Comparison of ENCODE assay signal across 10 cellular contexts in the genomic region with DNA sequence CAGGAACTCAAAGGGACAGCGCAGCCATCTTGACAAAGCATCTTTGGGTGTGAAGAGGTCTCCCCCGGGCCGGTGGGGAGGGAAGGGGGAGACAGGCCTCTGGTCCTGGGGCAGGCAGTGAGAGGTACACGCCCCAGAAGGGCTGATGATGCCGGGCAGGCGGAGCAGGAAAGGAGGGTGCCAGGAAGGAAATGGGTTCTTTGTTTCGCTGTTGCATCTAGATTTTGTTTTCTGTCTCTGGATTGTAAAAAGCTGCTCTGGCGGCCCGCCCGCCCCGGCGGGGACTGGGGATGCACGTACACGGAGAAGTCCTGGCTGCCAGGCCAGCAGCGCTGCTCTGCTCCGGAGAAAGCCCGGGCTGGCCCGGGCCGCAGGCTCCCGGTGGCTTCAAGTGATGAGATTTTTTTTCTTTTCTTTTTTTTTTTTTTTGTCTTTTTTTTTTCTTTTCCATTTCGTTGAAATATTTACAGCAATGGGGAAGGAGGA. TPM values are rescaled to one million over a fixed set of nuclear protein-coding genes. Genes with fewer than 3 reads are reported as not detected.
DNase-seq lines count a peak whose midpoint lies in the region; ATAC-seq and TF ChIP-seq lines count a peak whose summit lies in the region.
"Had no signal": no experiment of that assay in that cellular context is flagged by ENCODE, and none has a peak within 500 bp of the region (broad histone marks: within the 10 kb centered on the region; RNA-seq: fewer than 3 reads in every experiment).

No MANE protein-coding gene starts in this region.

- no peaks in the 10 kb centered on the region for H4K20me1 ChIP-seq in mammary epithelial cell (ENCODE audit: insufficient read depth, low read length)

- H3K9me3 ChIP-seq in mammary epithelial cell (replicated peaks; ENCODE audit: insufficient read depth, low read length) (no peaks in the 10 kb centered on the region), left lung (no peaks in the 10 kb centered on the region)

- ATAC-seq in left lung, result peak; percentile 46

- H3K27ac Mint-ChIP-seq in T-helper 2 cell treated with Interferon-gamma antibody and Interleukin-4, amounts not matched to agents 5 μg/mL and 100 μg/mL, for 36 hours, result peak overlapping the region; percentile 99

- H3K36me3 Mint-ChIP-seq in T-helper 2 cell treated with Interferon-gamma antibody and Interleukin-4, amounts not matched to agents 5 μg/mL and 100 μg/mL, for 36 hours (ENCODE audit: low read depth), result peaks cover 4% of the 10 kb centered on the region

- WGBS in mammary epithelial cell (ENCODE audit: low coverage, missing lambda C conversion rate), result 38% methylated on average over 20 of the region's 21 CpGs

- intact Hi-C loops in mammary epithelial cell (cut with micrococcal nuclease) (loop anchor here (5.0 kb wide), 1 partner anchor 538 kb away; no protein-coding TSS in a partner anchor), left lung (cut with DNase I) (loop anchor here in 1 of 2 donors (5.0 kb wide), 1 partner anchor 198 kb away; no protein-coding TSS in a partner anchor)

- TSS peak; percentile 8 for BruUV-seq in mammary epithelial cell (replicated peaks; lab: Mats Ljungman, UMichigan)

- no peaks in the 10 kb centered on the region for H3K9me3 Mint-ChIP-seq in T-helper 2 cell treated with Interferon-gamma antibody and Interleukin-4, amounts not matched to agents 5 μg/mL and 100 μg/mL, for 36 hours

- no peak overlapping the region for H3K4me2 ChIP-seq in mammary epithelial cell (ENCODE audit: insufficient read depth, low read depth, low read length)

- H3K4me3 ChIP-seq in ACC112 (ENCODE audit: low read depth, low read length) (peak overlapping the region; percentile 58), mammary epithelial cell (replicated peaks in 1 of 3; ENCODE audit: insufficient read depth in 1 of 3, low read depth in 2 of 3, low read length in 3 of 3) (no peak overlapping the region), left lung (peak overlapping the region in 1 of 2 donors; percentile 13)
- H3K4me3 ChIP-seq: SJSA1 had no signal

- H3K27me3 ChIP-seq in ACC112 (ENCODE audit: insufficient read depth, low read length) (no peaks in the 10 kb centered on the region), mammary epithelial cell (ENCODE audit: insufficient read depth, low read length) (no peaks in the 10 kb centered on the region), left lung (no peaks in the 10 kb centered on the region)
- H3K27me3 ChIP-seq: SJSA1 had no signal

- H3K4me1 ChIP-seq in ACC112 (ENCODE audit: control insufficient read depth, insufficient read depth, low read length, unreplicated experiment) (peaks cover 15% of the 10 kb centered on the region), mammary epithelial cell (ENCODE audit: insufficient read depth, low read length) (peaks cover 7% of the 10 kb centered on the region), left lung (peaks cover 18 to 52% of the 10 kb centered on the region in 2 donors)
- H3K4me1 ChIP-seq: SJSA1 had no signal

- H2AFZ ChIP-seq in ACC112 (ENCODE audit: low read length, unreplicated experiment), result peak overlapping the region; percentile 23
- H2AFZ ChIP-seq in mammary epithelial cell (ENCODE audit: low read depth, low read length), result no peak overlapping the region

- H3K36me3 ChIP-seq in ACC112 (ENCODE audit: insufficient read depth, low read length), result no peaks in the 10 kb centered on the region
- H3K36me3 ChIP-seq in mammary epithelial cell (ENCODE audit: insufficient read depth, low read length), result no peaks in the 10 kb centered on the region
- H3K36me3 ChIP-seq in left lung, result peaks cover 0 to 21% of the 10 kb centered on the region in 2 donors

- CTCF ChIA-PET in mammary epithelial cell (lab: Charles Lee; ENCODE audit: low non-redundant PET), result no interaction called here

- DNase-seq in T-helper 2 cell treated with Interferon-gamma antibody and Interleukin-4, amounts not matched to agents 5 μg/mL and 100 μg/mL, for 36 hours (ENCODE audit: low spot score), result peak; percentile 30
- DNase-seq in mammary epithelial cell, result no peak
- peak; percentile 51 to 89 for DNase-seq in left lung
- DNase-seq in stimulated activated naive CD4-positive, alpha-beta T cell (lab: John Stamatoyannopoulos, UW), result peak; percentile 41 to 80 (median 66)
- DNase-seq in NCI-H1436 (lab: John Stamatoyannopoulos, UW), result no peak
- DNase-seq in EL, result no peak
- no peak for DNase-seq in DMS53 (lab: John Stamatoyannopoulos, UW)

- H3K4me3 Mint-ChIP-seq in T-helper 2 cell treated with Interferon-gamma antibody and Interleukin-4, amounts not matched to agents 5 μg/mL and 100 μg/mL, for 36 hours, result peak overlapping the region; percentile 91

- dilution Hi-C loops in mammary epithelial cell (cut with HindIII; ENCODE audit: low sequenced_read_pairs), result no loop called here

- H3K27ac ChIP-seq in ACC112 (ENCODE audit: low read depth, low read length), result no peak overlapping the region
- H3K27ac ChIP-seq in mammary epithelial cell (ENCODE audit: insufficient read depth, low read depth, low read length), result no peak overlapping the region
- H3K27ac ChIP-seq in left lung, result peak overlapping the region; percentile 76 to 80
- H3K27ac ChIP-seq: C4-2B, SJSA1 had no signal

- H3K79me2 ChIP-seq in ACC112 (ENCODE audit: control insufficient read depth, insufficient read depth, low read length, unreplicated experiment), result no peaks in the 10 kb centered on the region
- no peaks in the 10 kb centered on the region for H3K79me2 ChIP-seq in mammary epithelial cell (ENCODE audit: insufficient read depth, low read length)

- H3K9ac ChIP-seq in mammary epithelial cell (ENCODE audit: insufficient read depth, low read length), result no peak overlapping the region

- no peaks in the 10 kb centered on the region for H3K27me3 Mint-ChIP-seq in T-helper 2 cell treated with Interferon-gamma antibody and Interleukin-4, amounts not matched to agents 5 μg/mL and 100 μg/mL, for 36 hours (ENCODE audit: low read depth)

- no peak for TF ChIP-seq CTCF in mammary epithelial cell (conservative IDR thresholded peaks at IDR 0.05 in 1 of 2, IDR thresholded peaks at IDR 0.05 in 1 of 2; ENCODE audit: extremely low read depth in 1 of 2, insufficient read depth in 1 of 2, low read depth in 1 of 2, low read length in 2 of 2)
- no peak for TF ChIP-seq CTCF in left lung (IDR thresholded peaks at IDR 0.05)

- in situ Hi-C loops in mammary epithelial cell (cut with MboI; ENCODE audit: low sequenced_read_pairs in 2 of 2), result no loop called here

- peaks cover 27% of the 10 kb centered on the region for H3K4me1 Mint-ChIP-seq in T-helper 2 cell treated with Interferon-gamma antibody and Interleukin-4, amounts not matched to agents 5 μg/mL and 100 μg/mL, for 36 hours (ENCODE audit: low read depth)

RNA-seq across cellular contexts. Expression of gene ASF1B, which starts 13.2 kb away (rescaled TPM):
- total RNA-seq in mammary epithelial cell, result 10 to 100 TPM in 1 of 2 donors, 1 to 10 TPM in 1; 2.5 to 23.4 TPM
- 43.5 TPM for polyA plus RNA-seq in mammary epithelial cell
- polyA minus RNA-seq in mammary epithelial cell, result 70.1 TPM
- 10 to 100 TPM; 10.5 to 11.4 TPM for total RNA-seq in left lung

RNA-seq across cellular contexts. Expression of gene PRKACA, which starts 32.0 kb away (rescaled TPM):
- total RNA-seq in mammary epithelial cell, result 10 to 100 TPM; 44.0 to 82.1 TPM
- 78.8 TPM for polyA plus RNA-seq in mammary epithelial cell
- 65.9 TPM for polyA minus RNA-seq in mammary epithelial cell
- total RNA-seq in left lung, result 100 to 1,000 TPM in 1 of 2 donors, 10 to 100 TPM in 1; 81.5 to 118 TPM

RNA-seq across cellular contexts. Expression of gene ADGRL1, which starts 56.4 kb away (rescaled TPM):
- 10 to 100 TPM in 1 of 2 donors, 1 to 10 TPM in 1; 9.0 to 14.9 TPM for total RNA-seq in mammary epithelial cell
- polyA plus RNA-seq in mammary epithelial cell, result 5.7 TPM
- 35.6 TPM for polyA minus RNA-seq in mammary epithelial cell
- total RNA-seq in left lung, result 10 to 100 TPM; 26.4 to 26.7 TPM

RNA-seq across cellular contexts. Expression of gene SAMD1, which starts 59.0 kb away (rescaled TPM):
- total RNA-seq in mammary epithelial cell (10 to 100 TPM; 15.8 to 25.7 TPM), left lung (10 to 100 TPM; 40.4 to 56.9 TPM)
- polyA plus RNA-seq in mammary epithelial cell, result 18.6 TPM
- polyA minus RNA-seq in mammary epithelial cell, result 18.8 TPM

Comparison
In these comparisons a context has a peak if more than half of its experiments do, and no peak if none do; other contexts are left out.
1. H3K27ac ChIP-seq: peak in left lung (2 of 2); none in ACC112 (single experiment) and mammary epithelial cell (single experiment).
2. DNase-seq: peak in T-helper 2 cell treated with Interferon-gamma antibody and Interleukin-4, amounts not matched to agents 5 μg/mL and 100 μg/mL, for 36 hours (single experiment), left lung (2 of 2) and stimulated activated naive CD4-positive, alpha-beta T cell (6 of 6); none in mammary epithelial cell (single experiment), NCI-H1436 (single experiment), EL (single experiment) and DMS53 (single experiment).